ENCODE assay signal across 7 cellular contexts in the genomic region with DNA sequence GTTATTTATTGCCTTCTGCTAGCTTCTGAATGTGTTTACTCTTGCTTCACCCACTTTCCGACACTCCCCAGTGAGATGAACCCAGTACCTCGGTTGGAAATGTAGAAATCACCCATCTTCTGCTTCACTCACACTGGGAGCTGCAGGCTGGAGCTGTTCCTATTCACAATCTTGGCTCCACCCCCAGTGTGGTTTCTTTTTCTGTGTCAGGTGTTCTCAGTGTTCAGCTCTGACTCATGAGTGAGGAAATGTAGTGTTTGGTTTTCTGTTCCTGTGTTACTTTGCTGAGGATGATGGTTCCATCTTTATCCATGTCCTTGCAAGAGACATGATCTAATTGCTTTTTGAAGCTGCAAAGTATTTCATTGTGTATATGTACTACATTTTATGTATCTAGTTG.
A peak's percentile ranks its signal among the peaks of the same experiment; 100 is the strongest.
DNase-seq lines count a peak whose midpoint lies in the region; ATAC-seq lines count a peak whose summit lies in the region.
"Not testable (repeated sequence)": the region's sequence is repeated elsewhere in the genome, so short reads cannot be mapped to it uniquely, and the experiment has no call there.

No MANE protein-coding gene starts in this region.

- H3K27me3 Mint-ChIP-seq in effector memory CD8-positive, alpha-beta T cell = not testable (repeated sequence)

- H3K4me1 Mint-ChIP-seq in effector memory CD8-positive, alpha-beta T cell (ENCODE audit: low read depth in 2 of 2) = not testable (repeated sequence)

- peak; percentile 100 for ATAC-seq in GM18868 (IDR thresholded peaks at IDR 0.05; ENCODE audit: unreplicated experiment)
- ATAC-seq in GM21390 (IDR thresholded peaks at IDR 0.05; ENCODE audit: unreplicated experiment) = peak; percentile 54
- ATAC-seq in HG02610 (IDR thresholded peaks at IDR 0.05; ENCODE audit: unreplicated experiment) = peak; percentile 95
- peak; percentile 66 for ATAC-seq in HG03066 (IDR thresholded peaks at IDR 0.05; ENCODE audit: low read depth, unreplicated experiment)
- peak; percentile 73 for ATAC-seq in HG03521 (IDR thresholded peaks at IDR 0.05; ENCODE audit: unreplicated experiment)
- peak; percentile 48 to 68 for ATAC-seq in activated CD4-positive, CD25-positive, alpha-beta regulatory T cell treated with anti-CD3 and anti-CD28 coated beads, Interleukin-2, amount 50 U/mL, for 24 hours
- ATAC-seq in effector memory CD8-positive, alpha-beta T cell (replicated peaks) = peak; percentile 60

- not testable (repeated sequence) for H3K27ac Mint-ChIP-seq in effector memory CD8-positive, alpha-beta T cell

- H3K9me3 Mint-ChIP-seq in effector memory CD8-positive, alpha-beta T cell = not testable (repeated sequence)

- not testable (repeated sequence) for H3K36me3 Mint-ChIP-seq in effector memory CD8-positive, alpha-beta T cell (ENCODE audit: insufficient read depth)

- H3K4me3 Mint-ChIP-seq in effector memory CD8-positive, alpha-beta T cell = not testable (repeated sequence)

- not testable (repeated sequence) for DNase-seq in effector memory CD8-positive, alpha-beta T cell
